9 cellular contexts compared by ENCODE assay signal in the genomic region with DNA sequence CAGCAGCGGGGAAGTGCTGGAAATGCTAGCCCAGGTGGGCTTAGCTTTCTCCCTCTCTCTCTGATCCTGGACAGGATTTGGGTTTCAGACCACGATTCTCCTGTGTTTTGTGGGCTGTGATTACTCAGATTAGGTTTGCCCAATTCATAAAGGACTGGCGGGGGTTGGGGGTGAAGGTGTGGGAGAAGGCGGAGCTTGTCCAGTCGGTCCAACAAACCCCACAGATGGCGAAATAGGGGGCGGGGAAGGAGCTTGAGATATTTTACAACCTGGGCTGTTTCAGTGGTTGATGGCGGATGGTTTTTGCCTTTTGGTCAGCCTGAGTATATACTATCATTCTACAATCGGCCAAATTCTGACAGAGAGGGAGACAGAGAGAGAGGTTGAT. TPM values are rescaled to one million over a fixed set of nuclear protein-coding genes. Genes with fewer than 3 reads are reported as not detected.
DNase-seq lines count a peak whose midpoint lies in the region; ATAC-seq and TF ChIP-seq lines count a peak whose summit lies in the region.
"Had no signal": no experiment of that assay in that cellular context is flagged by ENCODE, and none has a peak within 500 bp of the region (broad histone marks: within the 10 kb centered on the region; RNA-seq: fewer than 3 reads in every experiment).

No MANE protein-coding gene starts in this region.

- TF ChIP-seq CTCF in epithelial cell of proximal tubule (conservative IDR thresholded peaks at IDR 0.05; ENCODE audit: low read depth, low read length) (no peak), progenitor cell of endocrine pancreas (IDR thresholded peaks at IDR 0.05; ENCODE audit: unreplicated experiment) (no peak)

- DNase-seq in GOT3 (lab: John Stamatoyannopoulos, UW) (peak; percentile 27), NCI-H82 (lab: John Stamatoyannopoulos, UW) (peak; percentile 70), epithelial cell of proximal tubule (ENCODE audit: low read depth) (no peak), progenitor cell of endocrine pancreas (ENCODE audit: low spot score, unreplicated experiment) (no peak), Ammon's horn (ENCODE audit: low spot score) (no peak)
- DNase-seq in stimulated activated naive CD4-positive, alpha-beta T cell (lab: John Stamatoyannopoulos, UW) = no peak
- no peak for DNase-seq in stimulated activated CD4-positive, alpha-beta T cell treated with anti-CD3 and anti-CD28 coated beads, Interleukin-4, amount 100 ng/mL, for 1 hour

- H3K27me3 Mint-ChIP-seq in progenitor cell of endocrine pancreas = no peaks in the 10 kb centered on the region

- ATAC-seq in GM21825 (IDR thresholded peaks at IDR 0.05; ENCODE audit: unreplicated experiment) = no peak

- H3K4me1 Mint-ChIP-seq in progenitor cell of endocrine pancreas (ENCODE audit: low read depth) = peaks cover 14% of the 10 kb centered on the region

- H3K36me3 Mint-ChIP-seq in progenitor cell of endocrine pancreas (ENCODE audit: insufficient read depth) = peaks cover 1% of the 10 kb centered on the region

- peak overlapping the region; percentile 54 for H3K4me3 ChIP-seq in epithelial cell of proximal tubule (ENCODE audit: low read depth, low read length)

- H3K9me3 Mint-ChIP-seq in progenitor cell of endocrine pancreas (ENCODE audit: low read depth) = no peaks in the 10 kb centered on the region

- peak overlapping the region; percentile 96 for H3K27ac Mint-ChIP-seq in progenitor cell of endocrine pancreas
- H3K27ac Mint-ChIP-seq: T-helper 1 cell treated with Interleukin-12 subunit alpha and Interleukin-12 subunit beta and Interleukin-4 antibody, amounts not matched to agents 30 μg/mL and 1 μg/mL, for 36 hours had no signal

- peak overlapping the region; percentile 81 for H3K4me3 Mint-ChIP-seq in progenitor cell of endocrine pancreas (ENCODE audit: low read depth)
- H3K4me3 Mint-ChIP-seq: T-helper 1 cell treated with Interleukin-12 subunit alpha and Interleukin-12 subunit beta and Interleukin-4 antibody, amounts not matched to agents 30 μg/mL and 1 μg/mL, for 36 hours had no signal

RNA-seq across cellular contexts. Expression of a gene that starts 35.2 kb away (rescaled TPM):
- not detected in 2 replicates for total RNA-seq in epithelial cell of proximal tubule
- 1.8 and 1.9 TPM in 2 replicates for total RNA-seq in progenitor cell of endocrine pancreas

RNA-seq across cellular contexts. Expression of a gene that starts 49.7 kb away (rescaled TPM):
- total RNA-seq in epithelial cell of proximal tubule (not detected in 2 replicates), progenitor cell of endocrine pancreas (0.29 and 0.31 TPM in 2 replicates)

Comparison
In these comparisons a context has a peak if more than half of its experiments do, and no peak if none do; other contexts are left out.
1. DNase-seq: peak in GOT3 (single experiment) and NCI-H82 (single experiment); none in epithelial cell of proximal tubule (single experiment), progenitor cell of endocrine pancreas (single experiment), stimulated activated naive CD4-positive, alpha-beta T cell (0 of 6), stimulated activated CD4-positive, alpha-beta T cell treated with anti-CD3 and anti-CD28 coated beads, Interleukin-4, amount 100 ng/mL, for 1 hour (single experiment) and Ammon's horn (single experiment).